ENCODE assay signal across 8 cellular contexts in genomic region chr3:142888099-142888483, GRCh38. TPM values are rescaled to one million over a fixed set of nuclear protein-coding genes. Genes with fewer than 3 reads are reported as not detected.
DNase-seq lines count a peak whose midpoint lies in the region; ATAC-seq, FAIRE-seq and TF ChIP-seq lines count a peak whose summit lies in the region.

No MANE protein-coding gene starts in this region.

- intact Hi-C loops in A673 (cut with micrococcal nuclease; ENCODE audit: unreplicated experiment): no loop called here
- intact Hi-C loops in dendritic cell treated with granulocyte-macrophage colony-stimulating factor and Interleukin-4, amounts not matched to agents 40 ng/mL and 50 ng/mL, for 4 days (cut with micrococcal nuclease): no loop called here

- H3K9me3 Mint-ChIP-seq in dendritic cell treated with granulocyte-macrophage colony-stimulating factor and Interleukin-4, amounts not matched to agents 40 ng/mL and 50 ng/mL, for 4 days: no peaks in the 10 kb centered on the region
- H3K9me3 Mint-ChIP-seq in memory B cell: no peaks in the 10 kb centered on the region

- no peaks in the 10 kb centered on the region for H3K36me3 ChIP-seq in A673 (ENCODE audit: insufficient read depth, low read length, poor library complexity, severe bottlenecking)
- H3K36me3 ChIP-seq in urinary bladder (ENCODE audit: insufficient read depth): no peaks in the 10 kb centered on the region

- peaks cover 40% of the 10 kb centered on the region for H3K27me3 Mint-ChIP-seq in dendritic cell treated with granulocyte-macrophage colony-stimulating factor and Interleukin-4, amounts not matched to agents 40 ng/mL and 50 ng/mL, for 4 days
- peaks cover 14% of the 10 kb centered on the region for H3K27me3 Mint-ChIP-seq in memory B cell

- H3K4me3 ChIP-seq in A673 (ENCODE audit: low read depth, low read length, poor library complexity, severe bottlenecking) (peak overlapping the region; percentile 61), urinary bladder (ENCODE audit: low read depth, low read length) (peak overlapping the region; percentile 37)

- H3K27me3 ChIP-seq in A673 (replicated peaks; ENCODE audit: insufficient read depth, low read depth, low read length, poor library complexity): peaks cover 13% of the 10 kb centered on the region

- POLR2A ChIA-PET in A673 (lab: Charles Lee; ENCODE audit: low non-redundant PET): no interaction called here

- BruUV-seq in A673 (replicated peaks; lab: Mats Ljungman, UMichigan): no TSS peak

- TF ChIP-seq POLR2A in H54 (IDR thresholded peaks at IDR 0.05; ENCODE audit: low read depth, low read length): no peak

- peak; percentile 89 for FAIRE-seq in H54 (lab: Jason Lieb, UNC)

- 1% methylated on average over 14 of the region's 14 CpGs for WGBS in urinary bladder

- no peak for TF ChIP-seq CTCF in A673 (conservative IDR thresholded peaks at IDR 0.05; ENCODE audit: low read depth, low read length)

- ATAC-seq in memory B cell (ENCODE audit: low read depth): no peak

- CTCF ChIA-PET in A673 (lab: Charles Lee): no interaction called here

- H3K36me3 Mint-ChIP-seq in dendritic cell treated with granulocyte-macrophage colony-stimulating factor and Interleukin-4, amounts not matched to agents 40 ng/mL and 50 ng/mL, for 4 days (ENCODE audit: low read depth): peaks cover 6% of the 10 kb centered on the region
- no peaks in the 10 kb centered on the region for H3K36me3 Mint-ChIP-seq in memory B cell

- peak overlapping the region; percentile 86 for H3K4me3 Mint-ChIP-seq in dendritic cell treated with granulocyte-macrophage colony-stimulating factor and Interleukin-4, amounts not matched to agents 40 ng/mL and 50 ng/mL, for 4 days
- peak overlapping the region; percentile 65 for H3K4me3 Mint-ChIP-seq in memory B cell

- H3K4me1 Mint-ChIP-seq in dendritic cell treated with granulocyte-macrophage colony-stimulating factor and Interleukin-4, amounts not matched to agents 40 ng/mL and 50 ng/mL, for 4 days (ENCODE audit: low read depth): peaks cover 16% of the 10 kb centered on the region
- no peaks in the 10 kb centered on the region for H3K4me1 Mint-ChIP-seq in memory B cell

- peak; percentile 72 for DNase-seq in A673 (ENCODE audit: low spot score)
- DNase-seq in H54 (ENCODE audit: insufficient read length, low spot score): peak; percentile 64
- DNase-seq in NCI-H82 (lab: John Stamatoyannopoulos, UW): peak; percentile 87
- no peak for DNase-seq in memory B cell (ENCODE audit: low spot score in 2 of 2)
- no peak for DNase-seq in nucleus accumbens (lab: John Stamatoyannopoulos, UW)
- no peak for DNase-seq in superior temporal gyrus (ENCODE audit: extremely low spot score)

- peaks cover 16% of the 10 kb centered on the region for H3K4me1 ChIP-seq in A673 (ENCODE audit: insufficient read depth, low read length, poor library complexity, severe bottlenecking)
- H3K4me1 ChIP-seq in urinary bladder (ENCODE audit: insufficient read depth): no peaks in the 10 kb centered on the region

- peak overlapping the region; percentile 26 for H3K27ac Mint-ChIP-seq in dendritic cell treated with granulocyte-macrophage colony-stimulating factor and Interleukin-4, amounts not matched to agents 40 ng/mL and 50 ng/mL, for 4 days
- no peak overlapping the region for H3K27ac Mint-ChIP-seq in memory B cell

- H3K27ac ChIP-seq in A673 (ENCODE audit: low read depth, low read length, poor library complexity, severe bottlenecking): no peak overlapping the region
- H3K27ac ChIP-seq in urinary bladder (ENCODE audit: low read depth): no peak overlapping the region

- no peaks in the 10 kb centered on the region for H3K9me3 ChIP-seq in A673 (ENCODE audit: low read depth, low read length, poor library complexity, severe bottlenecking)

RNA-seq across cellular contexts. Expression of gene PCOLCE2, which starts 0.8 kb away (rescaled TPM):
- 5.0 and 6.4 TPM in 2 replicates for total RNA-seq in A673 (2021)
- total RNA-seq in urinary bladder: 58.4 TPM
- polyA plus RNA-seq in urinary bladder: 82.8 TPM

Comparison
In these comparisons a context has a peak if more than half of its experiments do, and no peak if none do; other contexts are left out.
1. DNase-seq: peak in A673 (single experiment), H54 (single experiment) and NCI-H82 (single experiment); none in memory B cell (0 of 2), nucleus accumbens (0 of 56) and superior temporal gyrus (single experiment).